Comparison of ENCODE assay signal across 8 cellular contexts in the genomic region with DNA sequence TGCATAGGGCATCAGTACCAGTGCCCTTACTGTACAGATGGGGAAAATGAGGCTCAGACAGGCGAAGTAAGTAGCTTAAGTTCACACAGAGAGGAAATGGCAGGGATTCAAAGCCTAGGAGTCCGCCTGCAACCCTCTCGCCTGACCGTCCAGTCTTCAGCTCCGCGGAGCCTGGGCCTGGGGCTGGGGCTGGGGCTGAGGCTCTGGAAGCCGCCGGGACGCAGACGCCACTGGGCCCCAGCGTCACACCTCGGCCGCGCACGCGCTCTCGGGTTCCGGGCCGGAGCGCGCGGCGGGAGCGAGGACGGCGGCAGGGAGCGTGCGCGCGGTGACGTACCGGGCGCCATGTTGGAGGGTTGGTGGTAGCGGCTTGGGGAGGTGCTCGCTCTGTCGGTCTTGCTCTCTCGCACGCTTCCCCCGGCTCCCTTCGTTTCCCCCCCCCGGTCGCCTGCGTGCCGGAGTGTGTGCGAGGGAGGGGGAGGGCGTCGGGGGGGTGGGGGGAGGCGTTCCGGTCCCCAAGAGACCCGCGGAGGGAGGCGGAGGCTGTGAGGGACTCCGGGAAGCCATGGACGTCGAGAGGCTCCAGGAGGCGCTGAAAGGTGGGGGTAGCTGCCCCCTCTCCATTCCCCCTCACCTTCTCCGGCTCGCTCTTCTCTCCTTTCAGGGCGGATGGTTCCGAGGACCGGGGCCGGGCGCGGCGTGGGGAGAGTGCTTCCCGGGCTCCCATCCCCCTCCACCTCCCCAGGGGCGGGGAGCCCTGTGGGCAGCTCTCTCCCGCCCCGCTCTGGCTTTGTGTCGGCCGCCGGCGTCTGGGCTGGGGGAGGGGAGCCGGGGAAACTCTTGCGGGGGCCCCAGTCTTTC. TPM values are rescaled to one million over a fixed set of nuclear protein-coding genes. Genes with fewer than 3 reads are reported as not detected.
DNase-seq lines count a peak whose midpoint lies in the region; ATAC-seq lines count a peak whose summit lies in the region.

A gene with protein sequence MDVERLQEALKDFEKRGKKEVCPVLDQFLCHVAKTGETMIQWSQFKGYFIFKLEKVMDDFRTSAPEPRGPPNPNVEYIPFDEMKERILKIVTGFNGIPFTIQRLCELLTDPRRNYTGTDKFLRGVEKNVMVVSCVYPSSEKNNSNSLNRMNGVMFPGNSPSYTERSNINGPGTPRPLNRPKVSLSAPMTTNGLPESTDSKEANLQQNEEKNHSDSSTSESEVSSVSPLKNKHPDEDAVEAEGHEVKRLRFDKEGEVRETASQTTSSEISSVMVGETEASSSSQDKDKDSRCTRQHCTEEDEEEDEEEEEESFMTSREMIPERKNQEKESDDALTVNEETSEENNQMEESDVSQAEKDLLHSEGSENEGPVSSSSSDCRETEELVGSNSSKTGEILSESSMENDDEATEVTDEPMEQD (plus strand): TSS at position 339 of the 861 bp plus-strand sequence. CDS start 227 bp downstream, at position 566.

- intact Hi-C loops in left colon (cut with DNase I, micrococcal nuclease) = no loop called here

- DNase-seq in AG20443 (ENCODE audit: low spot score) (peak; percentile 97), NCI-H510A (lab: John Stamatoyannopoulos, UW) (peak; percentile 75), left colon (peak; percentile 85 to 92)
- peak; percentile 87 to 89 for DNase-seq in activated CD4-positive, alpha-beta T cell treated with anti-CD3 and anti-CD28 coated beads for 4 hours
- DNase-seq in stimulated activated CD4-positive, alpha-beta T cell treated with anti-CD3 and anti-CD28 coated beads, Interleukin-1b, Interleukin-23, amount 100 ng/mL, for 48 hours = peak; percentile 91

- H3K27ac ChIP-seq in cingulate gyrus (ENCODE audit: low read depth, low read length) = peak within 1 kb of the TSS; percentile 97

- ATAC-seq in GM18909 (IDR thresholded peaks at IDR 0.05; ENCODE audit: poor library complexity, unreplicated experiment) = peak; percentile 93
- ATAC-seq in HG03159 (IDR thresholded peaks at IDR 0.05; ENCODE audit: unreplicated experiment) = peak; percentile 88
- peak; percentile 94 for ATAC-seq in left colon

RNA-seq across cellular contexts. Expression of the gene that starts here (rescaled TPM):
- total RNA-seq in left colon = 10 to 100 TPM; 76.9 to 90.2 TPM

Comparison
In these comparisons a context has a peak if more than half of its experiments do, and no peak if none do; other contexts are left out.
1. Peak in every context shown above with its lines: DNase-seq, ATAC-seq and H3K27ac ChIP-seq.